8 cellular contexts compared by ENCODE assay signal in the genomic region with DNA sequence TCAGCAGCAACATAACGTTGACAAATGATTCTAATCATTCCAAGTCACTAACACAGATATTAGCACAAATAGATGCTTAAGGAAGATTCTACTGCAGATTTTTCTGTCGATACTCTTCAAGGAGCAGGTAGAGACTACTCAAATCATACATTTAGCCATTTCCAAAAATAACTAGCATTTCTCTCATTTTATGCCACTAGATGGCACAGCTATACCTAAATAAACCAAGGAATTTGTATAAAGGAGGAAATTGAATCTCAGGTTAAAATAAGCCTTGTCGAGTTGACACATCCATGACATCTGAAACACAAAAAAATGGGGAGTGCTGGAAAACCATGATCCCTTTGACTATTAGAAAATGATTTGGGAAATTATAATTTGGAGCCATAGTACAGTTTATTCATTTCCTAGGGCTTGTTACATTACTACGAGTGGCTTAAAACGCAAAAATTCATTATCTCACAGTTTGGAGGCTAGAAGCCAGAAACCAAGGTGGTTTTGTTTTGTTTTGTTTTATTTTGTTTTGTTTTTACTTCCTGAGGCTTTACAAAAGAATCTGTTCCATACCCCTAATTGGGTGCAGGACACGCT. TPM values are rescaled to one million over a fixed set of nuclear protein-coding genes. Genes with fewer than 3 reads are reported as not detected.
DNase-seq lines count a peak whose midpoint lies in the region; ATAC-seq, FAIRE-seq and TF ChIP-seq lines count a peak whose summit lies in the region.

No MANE protein-coding gene starts in this region.

- H3K27me3 ChIP-seq in mesendoderm (ENCODE audit: insufficient read depth, low read length, poor library complexity), result no peaks in the 10 kb centered on the region

- no peak overlapping the region for H3K23ac ChIP-seq in mesendoderm (ENCODE audit: low read length)

- no peak overlapping the region for H3K18ac ChIP-seq in mesendoderm (ENCODE audit: low read length)

- no peak overlapping the region for H3K56ac ChIP-seq in mesendoderm (ENCODE audit: low read length)

- H4K8ac ChIP-seq in mesendoderm (ENCODE audit: low read depth, low read length), result no peak overlapping the region

- no peak overlapping the region for H4K5ac ChIP-seq in mesendoderm (ENCODE audit: low read length)

- ATAC-seq in GM21576 (IDR thresholded peaks at IDR 0.05; ENCODE audit: unreplicated experiment) (peak; percentile 50), GM21528 (IDR thresholded peaks at IDR 0.05; ENCODE audit: low FRiP score, unreplicated experiment) (no peak)

- no peak overlapping the region for H2AK5ac ChIP-seq in mesendoderm (ENCODE audit: low read length)

- no peaks in the 10 kb centered on the region for H3K4me1 ChIP-seq in mesendoderm (ENCODE audit: control insufficient read depth, low read depth, low read length)

- H3K79me1 ChIP-seq in mesendoderm (ENCODE audit: low read length), result no peaks in the 10 kb centered on the region

- FAIRE-seq in GM12892 (lab: Jason Lieb, UNC), result no peak

- no peaks in the 10 kb centered on the region for H3K79me2 ChIP-seq in mesendoderm (ENCODE audit: control insufficient read depth, insufficient read depth, low read length)

- H3K36me3 ChIP-seq in mesendoderm (ENCODE audit: control insufficient read depth, insufficient read depth, low read length), result no peaks in the 10 kb centered on the region

- H2BK15ac ChIP-seq in mesendoderm (replicated peaks; ENCODE audit: low read depth), result peak overlapping the region; percentile 9

- no peak overlapping the region for H3K27ac ChIP-seq in mesendoderm (ENCODE audit: low read depth, low read length)

- H2BK120ac ChIP-seq in mesendoderm (ENCODE audit: low read depth, low read length), result no peak overlapping the region

- WGBS in mesendoderm (ENCODE audit: extremely low coverage, insufficient coverage, low lambda C conversion rate), result no CpG with 5 or more reads among the region's 6 CpGs

- H3K4me3 ChIP-seq in mesendoderm (ENCODE audit: low read length), result no peak overlapping the region

- H2BK5ac ChIP-seq in mesendoderm (ENCODE audit: low read length), result no peak overlapping the region

- H3K4ac ChIP-seq in mesendoderm (ENCODE audit: low read depth, low read length), result no peak overlapping the region

- no peak overlapping the region for H3K9ac ChIP-seq in mesendoderm (ENCODE audit: low read length)

- peak; percentile 47 for TF ChIP-seq CTCF in AG09319 (IDR thresholded peaks at IDR 0.05; ENCODE audit: low read depth, low read length)

- DNase-seq in AG09319 (ENCODE audit: extremely low read depth, low read depth) (no peak), NCI-H460 (ENCODE audit: extremely low read depth, low read depth) (peak; percentile 17), cerebellar cortex (ENCODE audit: low spot score) (peak; percentile 69), mesendoderm (peak; percentile 56), GM12892 (ENCODE audit: insufficient read length) (no peak), hepatic stellate cell (ENCODE audit: low spot score) (no peak)

- no peak for TF ChIP-seq POLR2A in GM12892 (IDR thresholded peaks at IDR 0.05; ENCODE audit: low read depth, low read length)

- no peak overlapping the region for H3K4me2 ChIP-seq in mesendoderm (ENCODE audit: low read length)

RNA-seq across cellular contexts. Expression of a gene that starts 59.5 kb away (rescaled TPM):
- total RNA-seq in NCI-H460 (2014; rRNA removed; shearing (Covaris generic)), result not detected in 2 replicates
- polyA plus RNA-seq in NCI-H460 (2014; cell fraction: nucleus; rRNA removed), result not detected in 2 replicates
- 0.83 TPM for polyA plus RNA-seq in mesendoderm (2013, experiment 1 of 2)
- 0.76 TPM for polyA plus RNA-seq in mesendoderm (2013, experiment 2 of 2)
- not detected for polyA plus RNA-seq in GM12892 (2012; ENCODE audit: missing spikeins)

Comparison
In these comparisons a context has a peak if more than half of its experiments do, and no peak if none do; other contexts are left out.
1. DNase-seq: peak in NCI-H460 (single experiment), cerebellar cortex (single experiment) and mesendoderm (single experiment); none in AG09319 (single experiment), GM12892 (single experiment) and hepatic stellate cell (single experiment).